Comparison of ENCODE assay signal across 32 cellular contexts in genomic region chr7:73425356-73425983, GRCh38. TPM values are rescaled to one million over a fixed set of nuclear protein-coding genes. Genes with fewer than 3 reads are reported as not detected.
"Had no signal": no experiment of that assay in that cellular context is flagged by ENCODE, and none has a peak within 500 bp of the region (broad histone marks: within the 10 kb centered on the region; RNA-seq: fewer than 3 reads in every experiment).

No MANE protein-coding gene starts in this region.

- DNase-seq: activated CD4-positive, alpha-beta memory T cell treated with anti-CD3 and anti-CD28 coated beads for 36 hours; activated CD4-positive, alpha-beta T cell treated with anti-CD3 and anti-CD28 coated beads for 36 hours; activated CD4-positive, alpha-beta T cell treated with anti-CD3 and anti-CD28 coated beads, Interleukin-2, amount 10 ng/mL, durations not matched to agents 24 days and 14 days; activated CD4-positive, CD25-positive, alpha-beta regulatory T cell; activated CD4-positive, CD25-positive, alpha-beta regulatory T cell treated with anti-CD3 and anti-CD28 coated beads, Interleukin-2, amount 50 U/mL, for 72 hours; activated CD8-positive, alpha-beta memory T cell treated with anti-CD3 and anti-CD28 coated beads, Interleukin-2, amount 50 U/mL, for 48 hours; activated gamma-delta T cell; activated naive CD4-positive, alpha-beta T cell; activated naive CD4-positive, alpha-beta T cell treated with anti-CD3 and anti-CD28 coated beads, Interleukin-2, amount 10 ng/mL, durations not matched to agents 7 days and 5 days; activated naive CD8-positive, alpha-beta T cell treated with anti-CD3 and anti-CD28 coated beads, Interleukin-2, amount 10 ng/mL, durations not matched to agents 7 days and 5 days; activated T-cell treated with anti-CD3 and anti-CD28 coated beads for 4 hours; activated T-cell treated with anti-CD3 and anti-CD28 coated beads, Interleukin-2, amount 50 U/mL, for 24 hours; activated T-cell treated with anti-CD3 and anti-CD28 coated beads, Interleukin-2, amount 50 U/mL, for 72 hours; brain microvascular endothelial cell; dorsolateral prefrontal cortex; effector memory CD4-positive, alpha-beta T cell; endodermal cell; foreskin fibroblast; head of caudate nucleus; T-helper 1 cell; T-helper 17 cell; T1000; WERI-Rb-1 had no signal

- H3K4me1 Mint-ChIP-seq: activated CD4-positive, alpha-beta T cell treated with anti-CD3 and anti-CD28 coated beads for 36 hours; central memory CD8-positive, alpha-beta T cell had no signal

- H3K36me3 Mint-ChIP-seq: activated CD4-positive, alpha-beta memory T cell treated with anti-CD3 and anti-CD28 coated beads for 36 hours; activated naive CD4-positive, alpha-beta T cell treated with anti-CD3 and anti-CD28 coated beads, Interleukin-2, amount 10 ng/mL, durations not matched to agents 7 days and 5 days; activated naive CD4-positive, alpha-beta T cell treated with anti-CD3 and anti-CD28 coated beads, Interleukin-2, amount 50 U/mL, for 72 hours; activated naive CD8-positive, alpha-beta T cell treated with anti-CD3 and anti-CD28 coated beads, Interleukin-2, amount 10 ng/mL, durations not matched to agents 7 days and 5 days had no signal

- H3K9me3 ChIP-seq: ascending aorta had no signal

- H3K4me1 ChIP-seq: ascending aorta had no signal

- FAIRE-seq: bronchial epithelial cell, frontal cortex had no signal

- H3K27ac Mint-ChIP-seq: activated CD4-positive, alpha-beta memory T cell treated with anti-CD3 and anti-CD28 coated beads for 36 hours; activated CD4-positive, alpha-beta T cell treated with anti-CD3 and anti-CD28 coated beads for 36 hours; activated CD4-positive, alpha-beta T cell treated with anti-CD3 and anti-CD28 coated beads, Interleukin-2, amount 10 ng/mL, durations not matched to agents 24 days and 14 days; activated naive CD4-positive, alpha-beta T cell treated with anti-CD3 and anti-CD28 coated beads, Interleukin-2, amount 10 ng/mL, durations not matched to agents 7 days and 5 days; activated naive CD4-positive, alpha-beta T cell treated with anti-CD3 and anti-CD28 coated beads, Interleukin-2, amount 50 U/mL, for 72 hours; activated naive CD8-positive, alpha-beta T cell treated with anti-CD3 and anti-CD28 coated beads, Interleukin-2, amount 10 ng/mL, durations not matched to agents 7 days and 5 days; activated T-cell treated with anti-CD3 and anti-CD28 coated beads, Interleukin-2, amount 50 U/mL, for 24 hours; activated T-cell treated with anti-CD3 and anti-CD28 coated beads, Interleukin-2, amount 50 U/mL, for 72 hours; dendritic cell treated with granulocyte-macrophage colony-stimulating factor and Interleukin-4, amounts not matched to agents 40 ng/mL and 50 ng/mL, for 4 days; endodermal cell; T-helper 17 cell; T-helper 2 cell treated with Interferon-gamma antibody and Interleukin-4, amounts not matched to agents 5 μg/mL and 100 μg/mL, for 36 hours had no signal

- H3K9me3 Mint-ChIP-seq: activated CD4-positive, alpha-beta memory T cell treated with anti-CD3 and anti-CD28 coated beads for 36 hours; activated CD4-positive, alpha-beta T cell treated with anti-CD3 and anti-CD28 coated beads, Interleukin-2, amount 10 ng/mL, durations not matched to agents 24 days and 14 days; activated naive CD4-positive, alpha-beta T cell treated with anti-CD3 and anti-CD28 coated beads, Interleukin-2, amount 10 ng/mL, durations not matched to agents 7 days and 5 days; activated naive CD4-positive, alpha-beta T cell treated with anti-CD3 and anti-CD28 coated beads, Interleukin-2, amount 50 U/mL, for 72 hours; activated naive CD8-positive, alpha-beta T cell treated with anti-CD3 and anti-CD28 coated beads, Interleukin-2, amount 10 ng/mL, durations not matched to agents 7 days and 5 days; activated T-cell treated with anti-CD3 and anti-CD28 coated beads, Interleukin-2, amount 50 U/mL, for 24 hours; activated T-cell treated with anti-CD3 and anti-CD28 coated beads, Interleukin-2, amount 50 U/mL, for 72 hours; central memory CD8-positive, alpha-beta T cell; dendritic cell treated with granulocyte-macrophage colony-stimulating factor and Interleukin-4, amounts not matched to agents 40 ng/mL and 50 ng/mL, for 4 days; endodermal cell; T-helper 2 cell treated with Interferon-gamma antibody and Interleukin-4, amounts not matched to agents 5 μg/mL and 100 μg/mL, for 36 hours had no signal

- H3K27ac ChIP-seq: ascending aorta, brain microvascular endothelial cell, coronary artery, WERI-Rb-1 had no signal

- H3K4me3 Mint-ChIP-seq: activated CD4-positive, alpha-beta memory T cell treated with anti-CD3 and anti-CD28 coated beads for 36 hours; activated CD4-positive, alpha-beta T cell treated with anti-CD3 and anti-CD28 coated beads for 36 hours; activated CD4-positive, alpha-beta T cell treated with anti-CD3 and anti-CD28 coated beads, Interleukin-2, amount 10 ng/mL, durations not matched to agents 24 days and 14 days; activated naive CD4-positive, alpha-beta T cell treated with anti-CD3 and anti-CD28 coated beads, Interleukin-2, amount 10 ng/mL, durations not matched to agents 7 days and 5 days; activated naive CD8-positive, alpha-beta T cell treated with anti-CD3 and anti-CD28 coated beads, Interleukin-2, amount 10 ng/mL, durations not matched to agents 7 days and 5 days; activated T-cell treated with anti-CD3 and anti-CD28 coated beads, Interleukin-2, amount 50 U/mL, for 24 hours; activated T-cell treated with anti-CD3 and anti-CD28 coated beads, Interleukin-2, amount 50 U/mL, for 72 hours; central memory CD8-positive, alpha-beta T cell; dendritic cell treated with granulocyte-macrophage colony-stimulating factor and Interleukin-4, amounts not matched to agents 40 ng/mL and 50 ng/mL, for 4 days; T-helper 17 cell; T-helper 2 cell treated with Interferon-gamma antibody and Interleukin-4, amounts not matched to agents 5 μg/mL and 100 μg/mL, for 36 hours had no signal

- H3K36me3 ChIP-seq: ascending aorta, brain microvascular endothelial cell, WERI-Rb-1 had no signal

- H3K27me3 ChIP-seq: ascending aorta, brain microvascular endothelial cell, dorsolateral prefrontal cortex had no signal

- ATAC-seq: activated CD4-positive, alpha-beta T cell treated with anti-CD3 and anti-CD28 coated beads for 36 hours; activated naive CD4-positive, alpha-beta T cell treated with anti-CD3 and anti-CD28 coated beads, Interleukin-2, amount 50 U/mL, for 72 hours; activated T-cell treated with anti-CD3 and anti-CD28 coated beads, Interleukin-2, amount 50 U/mL, for 72 hours; esophagus mucosa; T-helper 17 cell had no signal

- H3K4me3 ChIP-seq: coronary artery had no signal

- H3K27me3 Mint-ChIP-seq: central memory CD8-positive, alpha-beta T cell; T-helper 17 cell had no signal

RNA-seq across cellular contexts. Expression of gene FZD9, which starts 8.1 kb away (rescaled TPM):
- total RNA-seq: T-helper 17 cell had no signal
